7 cellular contexts compared by ENCODE assay signal in genomic region chr2:234360313-234360712, GRCh38.
DNase-seq lines count a peak whose midpoint lies in the region; ATAC-seq and TF ChIP-seq lines count a peak whose summit lies in the region.
"Not testable (repeated sequence)": the region's sequence is repeated elsewhere in the genome, so short reads cannot be mapped to it uniquely, and the experiment has no call there.

No MANE protein-coding gene starts in this region.

- not testable (repeated sequence) for H3K9ac ChIP-seq in fibroblast of lung (ENCODE audit: insufficient read depth, low read length)

- not testable (repeated sequence) for H3K27ac ChIP-seq in HEK293 (ENCODE audit: extremely low read depth, low read depth, low read length); fibroblast of lung (ENCODE audit: insufficient read depth, low read length)
- peak overlapping the region; percentile 100 for H3K27ac ChIP-seq in Panc1 (ENCODE audit: low read length)

- H3K4me3 ChIP-seq in Caco-2 (ENCODE audit: low read depth, low read length); HEK293 (ENCODE audit: low read depth, low read length); Panc1 (ENCODE audit: low read depth in 2 of 2, low read length in 2 of 2); astrocyte of the spinal cord (ENCODE audit: low read depth, low read length); fibroblast of lung (replicated peaks in 1 of 4; ENCODE audit: control extremely low read depth in 1 of 4, insufficient read depth in 1 of 4, low read depth in 3 of 4, low read length in 4 of 4); fibroblast of villous mesenchyme (ENCODE audit: low read depth, low read length): not testable (repeated sequence)

- not testable (repeated sequence) for BruUV-seq in Caco-2 (replicated peaks; lab: Mats Ljungman, UMichigan); Panc1 (replicated peaks; lab: Mats Ljungman, UMichigan)

- in situ Hi-C loops in Panc1 (cut with HindIII; ENCODE audit: low pct_unique_long_range_greater_than_20kb, low sequenced_read_pairs); astrocyte of the spinal cord (cut with HindIII; ENCODE audit: low sequenced_read_pairs): not testable (repeated sequence)

- not testable (repeated sequence) for H3K4me3 Mint-ChIP-seq in Caco-2 (ENCODE audit: unreplicated experiment); nephron

- not testable (repeated sequence) for H3K79me2 ChIP-seq in fibroblast of lung (ENCODE audit: control insufficient read depth, insufficient read depth, low read length)

- DNase-seq in Caco-2; Panc1 (ENCODE audit: low read depth, low spot score): not testable (repeated sequence)
- DNase-seq in astrocyte of the spinal cord (ENCODE audit: low read depth, low spot score) (peak; percentile 54), fibroblast of lung (ENCODE audit: low read depth in 2 of 2) (peak; percentile 51 to 72), fibroblast of villous mesenchyme (ENCODE audit: low read depth) (peak; percentile 74)

- peak overlapping the region; percentile 92 for H3K27ac Mint-ChIP-seq in Caco-2 (ENCODE audit: unreplicated experiment)
- peak overlapping the region in 2 of 3 experiments; percentile 5 to 38 for H3K27ac Mint-ChIP-seq in nephron

- POLR2A ChIA-PET in Caco-2 (lab: Charles Lee); HEK293 (lab: Yijun Ruan, JAX); Panc1 (lab: Charles Lee): not testable (repeated sequence)

- H3K27me3 ChIP-seq in Caco-2 (replicated peaks; ENCODE audit: control insufficient read depth, insufficient read depth, low read length); Panc1 (ENCODE audit: control insufficient read depth, insufficient read depth, low read length); fibroblast of lung (ENCODE audit: control insufficient read depth, insufficient read depth, low read length): not testable (repeated sequence)

- H4K20me1 ChIP-seq in fibroblast of lung (ENCODE audit: control insufficient read depth, extremely low read depth, insufficient read depth, low read length), result not testable (repeated sequence)

- H3K9me3 ChIP-seq in Caco-2; HEK293 (ENCODE audit: control insufficient read depth, insufficient read depth, low read depth, low read length); Panc1 (ENCODE audit: control insufficient read depth, insufficient read depth, low read depth, low read length); fibroblast of lung (ENCODE audit: control insufficient read depth, insufficient read depth, low read depth, low read length): not testable (repeated sequence)

- H2AFZ ChIP-seq in fibroblast of lung (ENCODE audit: low read length), result not testable (repeated sequence)

- not testable (repeated sequence) for ATAC-seq in Panc1

- H3K4me1 ChIP-seq in Caco-2 (peaks cover 44% of the 10 kb centered on the region), Panc1 (ENCODE audit: control insufficient read depth, insufficient read depth, low read length) (peaks cover 51% of the 10 kb centered on the region)
- not testable (repeated sequence) for H3K4me1 ChIP-seq in HEK293 (ENCODE audit: control insufficient read depth, insufficient read depth, low read length); fibroblast of lung (ENCODE audit: control insufficient read depth, extremely low read depth, insufficient read depth, low read length)

- H3K4me2 ChIP-seq in fibroblast of lung (ENCODE audit: extremely low read depth, insufficient read depth, low read length), result not testable (repeated sequence)

- TF ChIP-seq CTCF in Caco-2 (IDR thresholded peaks at IDR 0.05; ENCODE audit: insufficient read depth in 1 of 2, low read depth in 1 of 2, low read length in 1 of 2, severe bottlenecking in 1 of 2, unreplicated experiment in 1 of 2); HEK293 (tag by site-specific recombination; IDR thresholded peaks at IDR 0.05); Panc1 (IDR thresholded peaks at IDR 0.05); astrocyte of the spinal cord (IDR thresholded peaks at IDR 0.05; ENCODE audit: low read depth, low read length); fibroblast of lung (conservative IDR thresholded peaks at IDR 0.05 in 1 of 2, IDR thresholded peaks at IDR 0.05 in 1 of 2; ENCODE audit: low read depth in 1 of 2, low read length in 2 of 2); fibroblast of villous mesenchyme (IDR thresholded peaks at IDR 0.05; ENCODE audit: insufficient read depth, low read depth, low read length); nephron (IDR thresholded peaks at IDR 0.05; ENCODE audit: unreplicated experiment in 3 of 3): not testable (repeated sequence)

- H3K4me1 Mint-ChIP-seq in Caco-2 (ENCODE audit: low read depth, unreplicated experiment) (peaks cover 32% of the 10 kb centered on the region), nephron (peaks cover 37% of the 10 kb centered on the region)

- not testable (repeated sequence) for H3K27me3 Mint-ChIP-seq in Caco-2 (ENCODE audit: insufficient read depth, unreplicated experiment)
- peaks cover 15% of the 10 kb centered on the region for H3K27me3 Mint-ChIP-seq in nephron (ENCODE audit: low read depth)

- H3K36me3 ChIP-seq in Caco-2 (ENCODE audit: control insufficient read depth, insufficient read depth, low read length); HEK293 (ENCODE audit: control insufficient read depth in 2 of 2, insufficient read depth in 1 of 2, low read length in 2 of 2); Panc1 (ENCODE audit: control insufficient read depth, insufficient read depth, low read length); fibroblast of lung (ENCODE audit: control insufficient read depth, insufficient read depth, low read length): not testable (repeated sequence)

- H3K36me3 Mint-ChIP-seq in Caco-2 (ENCODE audit: insufficient read depth, unreplicated experiment), result peaks cover 28% of the 10 kb centered on the region
- not testable (repeated sequence) for H3K36me3 Mint-ChIP-seq in nephron (ENCODE audit: low read depth)

- intact Hi-C loops in Caco-2 (cut with micrococcal nuclease; ENCODE audit: unreplicated experiment), result loop anchor here (10.0 kb wide), 1 partner anchor 166 kb away; no protein-coding TSS in a partner anchor
- intact Hi-C loops in Panc1 (cut with micrococcal nuclease; ENCODE audit: unreplicated experiment), result loop anchor here (5.0 to 10.0 kb wide), 2 partner anchors 66 to 108 kb away; no protein-coding TSS in a partner anchor

- not testable (repeated sequence) for H3K9me3 Mint-ChIP-seq in Caco-2 (ENCODE audit: unreplicated experiment)
- peaks cover 18% of the 10 kb centered on the region for H3K9me3 Mint-ChIP-seq in nephron

- CTCF ChIA-PET in Caco-2 (lab: Charles Lee); HEK293 (lab: Yijun Ruan, JAX): not testable (repeated sequence)
- CTCF ChIA-PET in Panc1 (lab: Charles Lee), result interaction anchor here (1.2 kb wide), 1 partner anchor 70 kb away, joined by 4 read pairs; no protein-coding TSS in a partner anchor

TF ChIP-seq in HEK293, 187 proteins besides CTCF, POLR2A, EP300 and RAD21:
- peak; percentile 59 for TF ChIP-seq PRDM10 (tag by site-specific recombination; IDR thresholded peaks at IDR 0.05)
